In the genomic region with DNA sequence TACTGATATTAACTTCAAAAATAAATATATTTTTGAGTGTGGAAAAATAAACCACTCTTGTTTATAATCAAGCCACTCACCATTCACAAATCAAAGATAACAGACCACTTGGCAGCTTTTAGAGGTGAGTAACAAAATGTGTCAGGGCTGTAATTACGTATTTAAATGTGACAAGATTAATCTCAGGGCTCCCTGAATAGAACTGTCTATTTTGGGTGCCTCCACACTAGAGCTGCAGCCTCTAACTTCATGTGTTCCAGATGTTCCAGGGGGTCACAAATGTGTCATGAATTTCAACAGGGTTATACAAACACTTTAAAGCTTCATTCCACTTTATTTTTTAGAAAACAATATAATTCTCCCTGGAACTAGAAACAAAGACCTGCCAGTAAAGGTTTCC, we compare ENCODE assay signal across 17 cellular contexts. TPM values are rescaled to one million over a fixed set of nuclear protein-coding genes. Genes with fewer than 3 reads are reported as not detected.
DNase-seq lines count a peak whose midpoint lies in the region; ATAC-seq, FAIRE-seq and TF ChIP-seq lines count a peak whose summit lies in the region.
"Had no signal": no experiment of that assay in that cellular context is flagged by ENCODE, and none has a peak within 500 bp of the region (broad histone marks: within the 10 kb centered on the region; RNA-seq: fewer than 3 reads in every experiment).

No MANE protein-coding gene starts in this region.

- DNase-seq in Right ventricle myocardium superior (no peak), cardiac septum (ENCODE audit: low spot score) (no peak), heart right ventricle (no peak), left kidney (ENCODE audit: low read depth, low spot score) (peak; percentile 46), type B pancreatic cell (ENCODE audit: extremely low spot score, unreplicated experiment) (no peak), germinal center (ENCODE audit: low spot score) (no peak), H9 (no peak), HTR-8/SVneo (ENCODE audit: insufficient read length, low spot score) (no peak)
- DNase-seq: 8988T; C1 segment of cervical spinal cord; CD4-positive, alpha-beta T cell; DMS79; GM23248 had no signal

- H4K5ac ChIP-seq in H9 (ENCODE audit: insufficient read length, low read depth, low read length), result no peak overlapping the region

- no peak overlapping the region for H2AK5ac ChIP-seq in H9 (ENCODE audit: insufficient read length, low read length)

- no peaks in the 10 kb centered on the region for H3K23me2 ChIP-seq in H9 (ENCODE audit: insufficient read length, low read depth, low read length, poor library complexity, severe bottlenecking)

- H3K4me3 ChIP-seq in heart right ventricle, result no peak overlapping the region
- H3K4me3 ChIP-seq: GM12878, GM23248 had no signal

- H3K79me2 ChIP-seq in H9 (ENCODE audit: insufficient read depth, low read length), result no peaks in the 10 kb centered on the region

- TF ChIP-seq CTCF in heart right ventricle (IDR thresholded peaks at IDR 0.05) (no peak), type B pancreatic cell (conservative IDR thresholded peaks at IDR 0.05) (no peak), H9 (conservative IDR thresholded peaks at IDR 0.05) (no peak)

- H4K91ac ChIP-seq in H9 (ENCODE audit: insufficient read length, low read depth, low read length), result no peak overlapping the region

- no peak overlapping the region for H4K8ac ChIP-seq in H9 (replicated peaks; ENCODE audit: insufficient read length, low read depth, low read length)

- H3K4me2 ChIP-seq in H9 (ENCODE audit: insufficient read depth, insufficient read length, low read length), result no peak overlapping the region

- H3K27me3 Mint-ChIP-seq in type B pancreatic cell (no peaks in the 10 kb centered on the region), H9 (ENCODE audit: low read depth) (no peaks in the 10 kb centered on the region)

- no peak overlapping the region for H3T11ph ChIP-seq in H9 (ENCODE audit: low read length)

- H3K4me1 ChIP-seq in heart right ventricle (peaks cover 20 to 51% (median 28%) of the 10 kb centered on the region in 9 donors), H9 (ENCODE audit: insufficient read depth, low read length) (peaks cover 8% of the 10 kb centered on the region; the same call in 1 of the 2 replicates)

- no peak overlapping the region for H2AFZ ChIP-seq in H9 (ENCODE audit: low read length)
- H2AFZ ChIP-seq: GM23248 had no signal

- H4K20me1 ChIP-seq in H9 (ENCODE audit: control insufficient read depth, insufficient read depth, insufficient read length), result no peaks in the 10 kb centered on the region

- no peak overlapping the region for H3K18ac ChIP-seq in H9 (ENCODE audit: insufficient read length, low read depth, low read length)

- no peaks in the 10 kb centered on the region for H3K9me3 ChIP-seq in heart right ventricle
- H3K9me3 ChIP-seq in H9 (ENCODE audit: control insufficient read depth, low read depth, low read length), result no peaks in the 10 kb centered on the region

- 33 to 54% methylated on average over 1 of the region's 1 CpG for WGBS in heart right ventricle, 2 donors
- WGBS in H9 (ENCODE audit: extremely low coverage, insufficient read length, low lambda C conversion rate), result no CpG with 5 or more reads among the region's 1 CpG

- no peak overlapping the region for H2BK5ac ChIP-seq in H9 (ENCODE audit: insufficient read length, low read length)

- ATAC-seq in Right ventricle myocardium superior (ENCODE audit: poor library complexity) (peak; percentile 71), heart right ventricle (peak in 7 of 8 donors; percentile 51 to 85 (median 63))
- ATAC-seq: GM12878 had no signal

- H3K36me3 Mint-ChIP-seq in type B pancreatic cell (no peaks in the 10 kb centered on the region), H9 (ENCODE audit: insufficient read depth in 1 of 3, low read depth in 3 of 3) (peaks cover 0 to 16% (median 3%) of the 10 kb centered on the region in 3 experiments; a peak in 5 of 7 replicates)

- no peaks in the 10 kb centered on the region for H3K36me3 ChIP-seq in heart right ventricle

- H3K27ac Mint-ChIP-seq in type B pancreatic cell (peak overlapping the region; percentile 37), H9 (no peak overlapping the region)
- H3K27ac Mint-ChIP-seq: CD4-positive, alpha-beta T cell had no signal

- no peak overlapping the region for H3K14ac ChIP-seq in H9 (ENCODE audit: insufficient read depth, low read length)

- no peak overlapping the region for H3K4ac ChIP-seq in H9 (ENCODE audit: low read depth, low read length)

- H2BK15ac ChIP-seq in H9 (ENCODE audit: low read depth, low read length), result no peak overlapping the region

- FAIRE-seq in HTR-8/SVneo (lab: Jason Lieb, UNC), result no peak
- FAIRE-seq: GM12878, GM18507, H54 had no signal

- H3K27me3 ChIP-seq in heart right ventricle, result no peaks in the 10 kb centered on the region
- H3K27me3 ChIP-seq in H9 (ENCODE audit: insufficient read depth, low read length), result no peaks in the 10 kb centered on the region

- H2BK120ac ChIP-seq in H9 (ENCODE audit: low read depth, low read length, poor library complexity, severe bottlenecking), result no peak overlapping the region

- H3K23ac ChIP-seq in H9 (ENCODE audit: insufficient read length, low read depth, low read length), result no peak overlapping the region

- H3K9me3 Mint-ChIP-seq in type B pancreatic cell, result peaks cover 12% of the 10 kb centered on the region
- H3K9me3 Mint-ChIP-seq in H9, result peaks cover 6 to 12% of the 10 kb centered on the region in 2 experiments
- H3K9me3 Mint-ChIP-seq: CD4-positive, alpha-beta T cell had no signal

- no peak overlapping the region for H3K4me3 Mint-ChIP-seq in type B pancreatic cell
- H3K4me3 Mint-ChIP-seq in H9, result no peak overlapping the region
- H3K4me3 Mint-ChIP-seq: CD4-positive, alpha-beta T cell had no signal

- no peak overlapping the region for H3K56ac ChIP-seq in H9 (ENCODE audit: insufficient read length, low read depth, low read length)

- no peak overlapping the region for H2BK20ac ChIP-seq in H9 (ENCODE audit: low read depth, low read length, poor library complexity, severe bottlenecking)

- H3K4me1 Mint-ChIP-seq in type B pancreatic cell (ENCODE audit: unreplicated experiment), result peaks cover 39% of the 10 kb centered on the region
- H3K4me1 Mint-ChIP-seq in H9, result peaks cover 23 to 31% of the 10 kb centered on the region in 2 experiments

- H3K27ac ChIP-seq in heart right ventricle (peak overlapping the region in 3 of 10 donors; percentile 18 to 63 (median 41)), H9 (ENCODE audit: insufficient read length, low read depth, low read length) (no peak overlapping the region)
- H3K27ac ChIP-seq: GM23248 had no signal

- no peak overlapping the region for H2BK12ac ChIP-seq in H9 (ENCODE audit: insufficient read length, low read depth, low read length)

- H3K9ac ChIP-seq in H9 (ENCODE audit: extremely low read depth, insufficient read length, low read length), result no peak overlapping the region
- H3K9ac ChIP-seq: GM23248 had no signal

- intact Hi-C loops in Right ventricle myocardium superior (cut with DNase I) (no loop called here), cardiac septum (cut with DNase I) (no loop called here), heart right ventricle (cut with DNase I) (loop anchor here in 2 of 10 donors (5.0 kb wide), 1 partner anchor 43 kb away; a partner anchor contains a TSS)

- no peaks in the 10 kb centered on the region for H3K79me1 ChIP-seq in H9 (ENCODE audit: insufficient read depth, low read depth, low read length, poor library complexity, severe bottlenecking)

RNA-seq across cellular contexts. Expression of a gene that starts 41.7 kb away (rescaled TPM):
- total RNA-seq in Right ventricle myocardium superior (2.3 TPM), cardiac septum (2.6 TPM), heart right ventricle (1 to 10 TPM; 1.1 to 5.9 (median 2.9) TPM), type B pancreatic cell (ENCODE audit: low replicate concordance) (3.9 and 42.9 TPM in 2 replicates), H9 (2021) (3.1 and 3.3 TPM in 2 replicates)
- polyA plus RNA-seq in heart right ventricle, result 1 to 10 TPM in 1 of 2 donors, under 1 TPM in 1; 0.59 to 1.6 TPM
- total RNA-seq: CD4-positive, alpha-beta T cell; G401; GM12878 had no signal
- polyA plus RNA-seq: GM12878 had no signal
